8 cellular contexts compared by ENCODE assay signal in genomic region chr1:27575861-27576331, GRCh38. TPM values are rescaled to one million over a fixed set of nuclear protein-coding genes. Genes with fewer than 3 reads are reported as not detected.
DNase-seq lines count a peak whose midpoint lies in the region; ATAC-seq, FAIRE-seq and TF ChIP-seq lines count a peak whose summit lies in the region.

No MANE protein-coding gene starts in this region.

- peaks cover 2% of the 10 kb centered on the region for H3K36me3 Mint-ChIP-seq in mesothelial cell of epicardium
- peaks cover 6% of the 10 kb centered on the region for H3K36me3 Mint-ChIP-seq in effector memory CD8-positive, alpha-beta T cell (ENCODE audit: insufficient read depth)

- peak overlapping the region; percentile 76 for H3K4me2 ChIP-seq in endothelial cell of umbilical vein (ENCODE audit: insufficient read depth, low read length)

- intact Hi-C loops in endothelial cell of umbilical vein (cut with micrococcal nuclease): loop anchor here (1.0 kb wide), 2 partner anchors 19 to 23 kb away; no protein-coding TSS in a partner anchor

- POLR2A ChIA-PET in GM10248 (lab: Yijun Ruan, JAX) (no interaction called here), endothelial cell of umbilical vein (lab: Charles Lee) (no interaction called here)

- H3K27ac ChIP-seq in endothelial cell of umbilical vein (ENCODE audit: insufficient read depth, low read depth, low read length): peak overlapping the region; percentile 66

- H3K9me3 Mint-ChIP-seq in mesothelial cell of epicardium: no peaks in the 10 kb centered on the region
- H3K9me3 Mint-ChIP-seq in effector memory CD8-positive, alpha-beta T cell: no peaks in the 10 kb centered on the region

- H3K9ac ChIP-seq in endothelial cell of umbilical vein (replicated peaks; ENCODE audit: extremely low read depth, insufficient read depth, low read length): peak overlapping the region; percentile 44

- TF ChIP-seq CTCF in GM10248 (IDR thresholded peaks at IDR 0.05; ENCODE audit: control extremely low read depth, extremely low read depth, low read depth, missing control alignments) (peak; percentile 25), endothelial cell of umbilical vein (IDR thresholded peaks at IDR 0.05; ENCODE audit: extremely low read depth in 1 of 2, insufficient read depth in 1 of 2, low read depth in 1 of 2, low read length in 2 of 2) (peak in 1 of 2 donors; percentile 27), mesothelial cell of epicardium (IDR thresholded peaks at IDR 0.05; ENCODE audit: unreplicated experiment) (no peak)

- peak overlapping the region; percentile 37 for H3K4me3 Mint-ChIP-seq in mesothelial cell of epicardium
- H3K4me3 Mint-ChIP-seq in effector memory CD8-positive, alpha-beta T cell: peak overlapping the region in 1 of 2 donors; percentile 15

- DNase-seq in GM10248 (ENCODE audit: extremely low spot score) (peak; percentile 59), NCI-H226 (peak; percentile 63), endothelial cell of umbilical vein (ENCODE audit: low read depth, low spot score) (peak; percentile 56), mesothelial cell of epicardium (ENCODE audit: low spot score in 2 of 2, unreplicated experiment in 2 of 2) (no peak), NOMO-1 (lab: John Stamatoyannopoulos, UW; ENCODE audit: unreplicated experiment in 2 of 2) (no peak), GOT3 (lab: John Stamatoyannopoulos, UW) (no peak)
- DNase-seq in effector memory CD8-positive, alpha-beta T cell: no peak

- H3K4me1 ChIP-seq in endothelial cell of umbilical vein (ENCODE audit: control insufficient read depth, extremely low read depth, insufficient read depth, low read length): peaks cover 27% of the 10 kb centered on the region

- H2AFZ ChIP-seq in endothelial cell of umbilical vein (ENCODE audit: low read depth, low read length): peak overlapping the region; percentile 45

- CTCF ChIA-PET in GM10248 (lab: Yijun Ruan, JAX): interaction anchor here (1.2 to 13.5 kb wide), 5 partner anchors 7 to 19 kb away, joined by 3 to 163 read pairs (median 6); no protein-coding TSS in a partner anchor
- CTCF ChIA-PET in endothelial cell of umbilical vein (lab: Charles Lee): interaction anchor here (0.7 to 3.5 kb wide), 16 partner anchors 8 to 210 kb away, joined by 3 to 60 read pairs (median 4); partner anchors contain the start of gene AHDC1

- no peaks in the 10 kb centered on the region for H4K20me1 ChIP-seq in endothelial cell of umbilical vein (replicated peaks; ENCODE audit: control insufficient read depth, extremely low read depth, insufficient read depth, low read length)

- no peaks in the 10 kb centered on the region for H3K36me3 ChIP-seq in endothelial cell of umbilical vein (ENCODE audit: control insufficient read depth in 2 of 2, extremely low read depth in 1 of 2, insufficient read depth in 2 of 2, low read length in 2 of 2)

- no peak for ATAC-seq in HG02610 (IDR thresholded peaks at IDR 0.05; ENCODE audit: unreplicated experiment)
- ATAC-seq in effector memory CD8-positive, alpha-beta T cell (replicated peaks): no peak

- H3K9me1 ChIP-seq in endothelial cell of umbilical vein (replicated peaks; ENCODE audit: control insufficient read depth, extremely low read depth, insufficient read depth, low read length): no peaks in the 10 kb centered on the region

- no peak for TF ChIP-seq POLR2A in endothelial cell of umbilical vein (IDR thresholded peaks at IDR 0.05; ENCODE audit: low read depth, low read length)

- H3K9me3 ChIP-seq in endothelial cell of umbilical vein (replicated peaks; ENCODE audit: control insufficient read depth, insufficient read depth, low read length): no peaks in the 10 kb centered on the region

- H3K27ac Mint-ChIP-seq in mesothelial cell of epicardium: no peak overlapping the region
- no peak overlapping the region for H3K27ac Mint-ChIP-seq in effector memory CD8-positive, alpha-beta T cell

- peak overlapping the region in 2 of 3 experiments; percentile 7 to 46 for H3K4me3 ChIP-seq in endothelial cell of umbilical vein (replicated peaks in 1 of 3; ENCODE audit: insufficient read depth in 1 of 3, low read depth in 1 of 3, low read length in 3 of 3)

- no peaks in the 10 kb centered on the region for H3K27me3 Mint-ChIP-seq in mesothelial cell of epicardium (ENCODE audit: low read depth)
- no peaks in the 10 kb centered on the region for H3K27me3 Mint-ChIP-seq in effector memory CD8-positive, alpha-beta T cell

- H3K27me3 ChIP-seq in endothelial cell of umbilical vein (ENCODE audit: control insufficient read depth in 2 of 2, insufficient read depth in 2 of 2, low read length in 2 of 2): no peaks in the 10 kb centered on the region

- dilution Hi-C loops in endothelial cell of umbilical vein (cut with MboI; ENCODE audit: extremely low pct_ligation_motif_present, low sequenced_read_pairs): loop anchor here (25.0 kb wide), 1 partner anchor 164 kb away; no protein-coding TSS in a partner anchor

- H3K4me1 Mint-ChIP-seq in mesothelial cell of epicardium: peaks cover 40% of the 10 kb centered on the region
- peaks cover 13 to 32% of the 10 kb centered on the region in 2 donors for H3K4me1 Mint-ChIP-seq in effector memory CD8-positive, alpha-beta T cell (ENCODE audit: low read depth in 2 of 2)

- TSS peak; percentile 71 for BruUV-seq in endothelial cell of umbilical vein (replicated peaks; lab: Mats Ljungman, UMichigan)

- H3K79me2 ChIP-seq in endothelial cell of umbilical vein (ENCODE audit: control insufficient read depth, insufficient read depth, low read length): peaks cover 5% of the 10 kb centered on the region

- no peak for FAIRE-seq in endothelial cell of umbilical vein (lab: Jason Lieb, UNC)

TF ChIP-seq in endothelial cell of umbilical vein, 7 proteins besides CTCF, POLR2A, EP300 and RAD21:
- TF ChIP-seq POLR2AphosphoS5 (IDR thresholded peaks at IDR 0.05; ENCODE audit: insufficient read depth, low read depth, low read length): no peak
- no peak for TF ChIP-seq FOS (IDR thresholded peaks at IDR 0.05; ENCODE audit: borderline replicate concordance, insufficient read depth, low read length)
TF ChIP-seq in endothelial cell of umbilical vein: peak in this region for 0.

RNA-seq across cellular contexts. Expression of gene AHDC1, which starts 28.0 kb away (rescaled TPM):
- total RNA-seq in endothelial cell of umbilical vein (32.1 and 33.0 TPM in 2 replicates), mesothelial cell of epicardium (71.4 to 73.5 TPM (median 72.1 TPM) in 3 replicates)
- 7.0 and 7.8 TPM in 2 replicates for polyA plus RNA-seq in endothelial cell of umbilical vein
- 5.9 and 7.2 TPM in 2 replicates for polyA plus RNA-seq in endothelial cell of umbilical vein (2011; cell fraction: cytosol; rRNA removed)
- 17.1 and 18.6 TPM in 2 replicates for polyA plus RNA-seq in endothelial cell of umbilical vein (2011; cell fraction: nucleus; rRNA removed)
- 10.8 and 13.3 TPM in 2 replicates for polyA plus RNA-seq in endothelial cell of umbilical vein (2012)
- polyA minus RNA-seq in endothelial cell of umbilical vein: 10.8 and 13.8 TPM in 2 replicates
- 4.2 TPM for polyA minus RNA-seq in endothelial cell of umbilical vein (2011; cell fraction: cytosol; rRNA and poly(A)+ RNA removed)
- 7.6 and 14.5 TPM in 2 replicates for polyA minus RNA-seq in endothelial cell of umbilical vein (2011; cell fraction: nucleus; rRNA and poly(A)+ RNA removed)

RNA-seq across cellular contexts. Expression of gene FGR, which starts 59.1 kb away (rescaled TPM):
- total RNA-seq in endothelial cell of umbilical vein (not detected in 2 replicates), mesothelial cell of epicardium (0.11 to 0.53 TPM (median 0.20 TPM) in 3 replicates)
- 0.16 and 0.18 TPM in 2 replicates for polyA plus RNA-seq in endothelial cell of umbilical vein
- 0.07 and 0.08 TPM in 2 replicates for polyA plus RNA-seq in endothelial cell of umbilical vein (2011; cell fraction: cytosol; rRNA removed)
- polyA plus RNA-seq in endothelial cell of umbilical vein (2011; cell fraction: nucleus; rRNA removed): 0.20 and 0.55 TPM in 2 replicates
- polyA plus RNA-seq in endothelial cell of umbilical vein (2012): not detected in 2 replicates
- polyA minus RNA-seq in endothelial cell of umbilical vein: 0.13 TPM in 1 of 2 replicates, not detected in the other
- polyA minus RNA-seq in endothelial cell of umbilical vein (2011; cell fraction: cytosol; rRNA and poly(A)+ RNA removed): not detected
- polyA minus RNA-seq in endothelial cell of umbilical vein (2011; cell fraction: nucleus; rRNA and poly(A)+ RNA removed): not detected in 2 replicates

Comparison
In these comparisons a context has a peak if more than half of its experiments do, and no peak if none do; other contexts are left out.
1. DNase-seq: peak in GM10248 (single experiment), NCI-H226 (single experiment) and endothelial cell of umbilical vein (single experiment); none in mesothelial cell of epicardium (0 of 2), NOMO-1 (0 of 2), GOT3 (single experiment) and effector memory CD8-positive, alpha-beta T cell (0 of 3).